Comparison of ENCODE assay signal across 5 cellular contexts in genomic region chr18:39636931-39637330, GRCh38.
"Had no signal": no experiment of that assay in that cellular context is flagged by ENCODE, and none has a peak within 500 bp of the region (broad histone marks: within the 10 kb centered on the region; RNA-seq: fewer than 3 reads in every experiment).

No MANE protein-coding gene starts in this region.

- H2AFZ ChIP-seq: GM23338 had no signal

- H3K4me2 ChIP-seq: GM23338 had no signal

- H3K4me3 Mint-ChIP-seq: GM23338, H9 had no signal

- H3K4me3 ChIP-seq: GM23338, K562 had no signal

- ATAC-seq: GM23338, K562 had no signal

- H3K9me3 Mint-ChIP-seq: GM23338 had no signal

- DNase-seq: H9, HCEC 1CT, KG1 had no signal

- H3K27ac Mint-ChIP-seq: GM23338, H9 had no signal
